In genomic region chrX:153766098-153766817, GRCh38 we compare ENCODE assay signal across 1 cellular context.
TF ChIP-seq lines count a peak whose summit lies in the region.

No MANE protein-coding gene starts in this region.

TF ChIP-seq in HepG2, 621 proteins besides CTCF, POLR2A, EP300 and RAD21 (continues in another document):
- no peak for TF ChIP-seq ARID3A (IDR thresholded peaks at IDR 0.05; ENCODE audit: low read depth, low read length)
- peak; percentile 60 for TF ChIP-seq FOSL2 (CRISPR knock-in tag; IDR thresholded peaks at IDR 0.05)
- TF ChIP-seq ZNF572 (CRISPR knock-in tag; IDR thresholded peaks at IDR 0.05): no peak
- TF ChIP-seq NR1H2 (CRISPR knock-in tag; IDR thresholded peaks at IDR 0.05; ENCODE audit: borderline replicate concordance, low read depth): no peak
- no peak for TF ChIP-seq ZC3H13 (CRISPR knock-in tag; IDR thresholded peaks at IDR 0.05)
- 0 out of 2 replicates have a peak, but pooled peaks have one; percentile 43 for TF ChIP-seq ZNF746 (CRISPR knock-in tag; IDR thresholded peaks at IDR 0.05)
- no peak for TF ChIP-seq ZBTB26 (CRISPR knock-in tag; IDR thresholded peaks at IDR 0.05; ENCODE audit: borderline replicate concordance)
- TF ChIP-seq KLF12 (CRISPR knock-in tag; IDR thresholded peaks at IDR 0.05; ENCODE audit: borderline replicate concordance): no peak
- TF ChIP-seq ZNF687 (CRISPR knock-in tag; IDR thresholded peaks at IDR 0.05): no peak; the same call in 1 of the 2 replicates
- TF ChIP-seq ZFP36L2 (CRISPR knock-in tag; IDR thresholded peaks at IDR 0.05): no peak
- TF ChIP-seq ZNF281 (CRISPR knock-in tag; IDR thresholded peaks at IDR 0.05; ENCODE audit: borderline replicate concordance): peak; percentile 53; the same call in 1 of the 2 replicates
- TF ChIP-seq PCBP1 (IDR thresholded peaks at IDR 0.05; ENCODE audit: borderline replicate concordance, low read depth, low read length): 0 out of 2 replicates have a peak, but pooled peaks have one; percentile 2
- TF ChIP-seq SNAPC4 (CRISPR knock-in tag; IDR thresholded peaks at IDR 0.05): no peak
- no peak for TF ChIP-seq ZNF251 (CRISPR knock-in tag; IDR thresholded peaks at IDR 0.05)
- TF ChIP-seq ZNF670 (CRISPR knock-in tag; IDR thresholded peaks at IDR 0.05; ENCODE audit: borderline replicate concordance): no peak
- TF ChIP-seq TOE1 (CRISPR knock-in tag; IDR thresholded peaks at IDR 0.05): no peak
- TF ChIP-seq ZNF777 (CRISPR knock-in tag; IDR thresholded peaks at IDR 0.05): no peak
- TF ChIP-seq GFI1 (CRISPR knock-in tag; IDR thresholded peaks at IDR 0.05; ENCODE audit: borderline replicate concordance): no peak
- no peak for TF ChIP-seq ZNF569 (CRISPR knock-in tag; IDR thresholded peaks at IDR 0.05; ENCODE audit: borderline replicate concordance)
- no peak for TF ChIP-seq JUND (CRISPR knock-in tag; IDR thresholded peaks at IDR 0.05)
- no peak for TF ChIP-seq ZFP41 (CRISPR knock-in tag; IDR thresholded peaks at IDR 0.05; ENCODE audit: borderline replicate concordance)
- peak; percentile 50 for TF ChIP-seq POLR2G (IDR thresholded peaks at IDR 0.05; ENCODE audit: low read depth, low read length)
- TF ChIP-seq ZNF691 (CRISPR knock-in tag; IDR thresholded peaks at IDR 0.05; ENCODE audit: borderline replicate concordance, low read depth): no peak
- no peak for TF ChIP-seq ZMYM2 (CRISPR knock-in tag; IDR thresholded peaks at IDR 0.05)
- TF ChIP-seq CHCHD3 (CRISPR knock-in tag; IDR thresholded peaks at IDR 0.05): no peak
- no peak for TF ChIP-seq FOXO4 (CRISPR knock-in tag; conservative IDR thresholded peaks at IDR 0.05)
- no peak for TF ChIP-seq MXD4 (CRISPR knock-in tag; IDR thresholded peaks at IDR 0.05)
- peak; percentile 37; the same call in 1 of the 2 replicates for TF ChIP-seq SAP130 (CRISPR knock-in tag; IDR thresholded peaks at IDR 0.05; ENCODE audit: low read depth)
- TF ChIP-seq YY1 (IDR thresholded peaks at IDR 0.05; ENCODE audit: insufficient read depth, insufficient replicate concordance, low read depth, low read length): peak; percentile 10
- no peak for TF ChIP-seq NR0B2 (CRISPR knock-in tag; IDR thresholded peaks at IDR 0.05)
- no peak for TF ChIP-seq HNF1A (IDR thresholded peaks at IDR 0.05; ENCODE audit: low read depth)
- TF ChIP-seq HNF1A (CRISPR knock-in tag; IDR thresholded peaks at IDR 0.05; ENCODE audit: borderline replicate concordance): no peak
- TF ChIP-seq NPAS2 (CRISPR knock-in tag; IDR thresholded peaks at IDR 0.05; ENCODE audit: borderline replicate concordance): no peak
